Comparison of ENCODE assay signal across 1 cellular context in genomic region chr12:32362892-32363291, GRCh38.
TF ChIP-seq lines count a peak whose summit lies in the region.

No MANE protein-coding gene starts in this region.

TF ChIP-seq in GM23338, 12 proteins besides CTCF, POLR2A, EP300 and RAD21 (continued from another document):
- no peak for TF ChIP-seq ZNF462 (CRISPR knock-in tag; IDR thresholded peaks at IDR 0.05)
